ENCODE assay signal across 20 cellular contexts in genomic region chr7:99595111-99595745, GRCh38. TPM values are rescaled to one million over a fixed set of nuclear protein-coding genes. Genes with fewer than 3 reads are reported as not detected.
DNase-seq lines count a peak whose midpoint lies in the region; ATAC-seq and TF ChIP-seq lines count a peak whose summit lies in the region.
"Had no signal": no experiment of that assay in that cellular context is flagged by ENCODE, and none has a peak within 500 bp of the region (broad histone marks: within the 10 kb centered on the region; RNA-seq: fewer than 3 reads in every experiment).

No MANE protein-coding gene starts in this region.

- H3K4me1 ChIP-seq in PC-3 (ENCODE audit: insufficient read depth, low read length): no peaks in the 10 kb centered on the region
- no peaks in the 10 kb centered on the region for H3K4me1 ChIP-seq in naive thymus-derived CD4-positive, alpha-beta T cell (ENCODE audit: control insufficient read depth in 2 of 2, insufficient read depth in 2 of 2, low read length in 2 of 2)
- H3K4me1 ChIP-seq: BE2C, SJSA1 had no signal

- DNase-seq in activated naive CD8-positive, alpha-beta T cell treated with anti-CD3 and anti-CD28 coated beads, Interleukin-2, amount 10 ng/mL, durations not matched to agents 7 days and 5 days: no peak
- no peak for DNase-seq in activated naive CD8-positive, alpha-beta T cell treated with anti-CD3 and anti-CD28 coated beads for 36 hours
- DNase-seq in PC-3 (no peak), head of caudate nucleus (no peak), endothelial cell (ENCODE audit: low spot score) (no peak)
- DNase-seq in naive thymus-derived CD4-positive, alpha-beta T cell: no peak
- DNase-seq: BE2C; CD8-positive, alpha-beta T cell; DMS79; IMR-90; MV-4-11; NCI-H1417; NCI-H187 treated with DMSO at 0.1 percent for 48 hours; NCI-H345; NK-92 treated with Interleukin-12 subunit alpha and Interleukin-12 subunit beta, amount 100 ng/mL, for 24 hours had no signal

- no peaks in the 10 kb centered on the region for H3K9me3 ChIP-seq in PC-3 (ENCODE audit: low read length)
- H3K9me3 ChIP-seq in naive thymus-derived CD4-positive, alpha-beta T cell (ENCODE audit: control insufficient read depth in 2 of 3, low read length in 3 of 3): no peaks in the 10 kb centered on the region
- H3K9me3 ChIP-seq: BE2C, SJSA1 had no signal

- H3K36me3 ChIP-seq in PC-3 (ENCODE audit: low read depth, low read length): no peaks in the 10 kb centered on the region
- H3K36me3 ChIP-seq in naive thymus-derived CD4-positive, alpha-beta T cell (ENCODE audit: control insufficient read depth in 2 of 3, insufficient read depth in 3 of 3, low read length in 3 of 3): no peaks in the 10 kb centered on the region
- H3K36me3 ChIP-seq: BE2C, SJSA1 had no signal

- no peak overlapping the region for H2AFZ ChIP-seq in PC-3 (ENCODE audit: low read length)

- H3K79me2 ChIP-seq in PC-3 (ENCODE audit: low read length): no peaks in the 10 kb centered on the region

- no peaks in the 10 kb centered on the region for H3F3A ChIP-seq in PC-3 (ENCODE audit: low read length, unreplicated experiment)

- CTCF ChIA-PET in PC-3 (lab: Charles Lee): no interaction called here
- CTCF ChIA-PET in naive thymus-derived CD4-positive, alpha-beta T cell (lab: Charles Lee): no interaction called here

- H3K9me2 ChIP-seq in PC-3 (replicated peaks; ENCODE audit: low read length): no peaks in the 10 kb centered on the region

- no peak overlapping the region for H3K4me3 ChIP-seq in PC-3 (ENCODE audit: low read length)
- H3K4me3 ChIP-seq in naive thymus-derived CD4-positive, alpha-beta T cell (ENCODE audit: low read length): no peak overlapping the region
- H3K4me3 ChIP-seq: SJSA1 had no signal

- no peaks in the 10 kb centered on the region for H3K27me3 Mint-ChIP-seq in activated naive CD8-positive, alpha-beta T cell treated with anti-CD3 and anti-CD28 coated beads, Interleukin-2, amount 10 ng/mL, durations not matched to agents 7 days and 5 days
- H3K27me3 Mint-ChIP-seq in activated naive CD8-positive, alpha-beta T cell treated with anti-CD3 and anti-CD28 coated beads for 36 hours: no peaks in the 10 kb centered on the region
- H3K27me3 Mint-ChIP-seq in naive thymus-derived CD4-positive, alpha-beta T cell: no peaks in the 10 kb centered on the region
- no peaks in the 10 kb centered on the region for H3K27me3 Mint-ChIP-seq in endothelial cell (ENCODE audit: unreplicated experiment)

- TF ChIP-seq CTCF in PC-3 (conservative IDR thresholded peaks at IDR 0.05; ENCODE audit: low read depth, low read length) (no peak), endothelial cell (IDR thresholded peaks at IDR 0.05; ENCODE audit: unreplicated experiment) (no peak)

- peaks cover 28% of the 10 kb centered on the region for H3K27me3 ChIP-seq in PC-3 (ENCODE audit: low read length)
- no peaks in the 10 kb centered on the region for H3K27me3 ChIP-seq in naive thymus-derived CD4-positive, alpha-beta T cell (ENCODE audit: control insufficient read depth in 2 of 2, insufficient read depth in 2 of 2, low read length in 2 of 2)
- H3K27me3 ChIP-seq: SJSA1 had no signal

- H3K27ac ChIP-seq in PC-3 (ENCODE audit: low read length): no peak overlapping the region
- no peak overlapping the region for H3K27ac ChIP-seq in naive thymus-derived CD4-positive, alpha-beta T cell (ENCODE audit: low read depth, low read length)
- H3K27ac ChIP-seq: SJSA1 had no signal

- no peaks in the 10 kb centered on the region for H4K20me1 ChIP-seq in PC-3 (ENCODE audit: low read length)

- ATAC-seq in activated naive CD8-positive, alpha-beta T cell treated with anti-CD3 and anti-CD28 coated beads, Interleukin-2, amount 10 ng/mL, durations not matched to agents 7 days and 5 days (ENCODE audit: low read depth): peak; percentile 38
- ATAC-seq in PC-3 (peak; percentile 27), GM19395 (IDR thresholded peaks at IDR 0.05; ENCODE audit: unreplicated experiment) (no peak)
- peak; percentile 26 for ATAC-seq in naive thymus-derived CD4-positive, alpha-beta T cell
- ATAC-seq: CD8-positive, alpha-beta T cell; HCT116 had no signal

- no peaks in the 10 kb centered on the region for H3K4me1 Mint-ChIP-seq in activated naive CD8-positive, alpha-beta T cell treated with anti-CD3 and anti-CD28 coated beads, Interleukin-2, amount 10 ng/mL, durations not matched to agents 7 days and 5 days
- H3K4me1 Mint-ChIP-seq in activated naive CD8-positive, alpha-beta T cell treated with anti-CD3 and anti-CD28 coated beads for 36 hours: no peaks in the 10 kb centered on the region
- no peaks in the 10 kb centered on the region for H3K4me1 Mint-ChIP-seq in naive thymus-derived CD4-positive, alpha-beta T cell
- H3K4me1 Mint-ChIP-seq in endothelial cell (ENCODE audit: unreplicated experiment): no peaks in the 10 kb centered on the region

- intact Hi-C loops in PC-3 (cut with micrococcal nuclease) (no loop called here), head of caudate nucleus (cut with DNase I) (no loop called here)
- intact Hi-C loops in naive thymus-derived CD4-positive, alpha-beta T cell (cut with micrococcal nuclease): no loop called here

- H3K9ac ChIP-seq in PC-3 (ENCODE audit: low read length): no peak overlapping the region

- H3K4me2 ChIP-seq in PC-3 (ENCODE audit: low read length): no peak overlapping the region

- BruUV-seq in PC-3 (replicated peaks; lab: Mats Ljungman, UMichigan): no TSS peak

- H3K9me3 Mint-ChIP-seq in activated naive CD8-positive, alpha-beta T cell treated with anti-CD3 and anti-CD28 coated beads, Interleukin-2, amount 10 ng/mL, durations not matched to agents 7 days and 5 days: no peaks in the 10 kb centered on the region
- H3K9me3 Mint-ChIP-seq in activated naive CD8-positive, alpha-beta T cell treated with anti-CD3 and anti-CD28 coated beads for 36 hours: no peaks in the 10 kb centered on the region
- H3K9me3 Mint-ChIP-seq in naive thymus-derived CD4-positive, alpha-beta T cell: no peaks in the 10 kb centered on the region
- H3K9me3 Mint-ChIP-seq in endothelial cell (ENCODE audit: unreplicated experiment): no peaks in the 10 kb centered on the region
- H3K9me3 Mint-ChIP-seq: CD8-positive, alpha-beta T cell had no signal

- POLR2A ChIA-PET in activated naive CD8-positive, alpha-beta T cell treated with anti-CD3 and anti-CD28 coated beads, Interleukin-2, amount 10 ng/mL, durations not matched to agents 7 days and 5 days (lab: Charles Lee): no interaction called here
- POLR2A ChIA-PET in PC-3 (lab: Charles Lee; ENCODE audit: unreplicated experiment): no interaction called here
- POLR2A ChIA-PET in naive thymus-derived CD4-positive, alpha-beta T cell (lab: Charles Lee): no interaction called here

- H3K4me3 Mint-ChIP-seq in activated naive CD8-positive, alpha-beta T cell treated with anti-CD3 and anti-CD28 coated beads, Interleukin-2, amount 10 ng/mL, durations not matched to agents 7 days and 5 days: no peak overlapping the region
- no peak overlapping the region for H3K4me3 Mint-ChIP-seq in activated naive CD8-positive, alpha-beta T cell treated with anti-CD3 and anti-CD28 coated beads for 36 hours
- H3K4me3 Mint-ChIP-seq in naive thymus-derived CD4-positive, alpha-beta T cell: no peak overlapping the region
- no peak overlapping the region for H3K4me3 Mint-ChIP-seq in endothelial cell (ENCODE audit: unreplicated experiment)
- H3K4me3 Mint-ChIP-seq: CD8-positive, alpha-beta T cell had no signal

- H3K36me3 Mint-ChIP-seq in activated naive CD8-positive, alpha-beta T cell treated with anti-CD3 and anti-CD28 coated beads, Interleukin-2, amount 10 ng/mL, durations not matched to agents 7 days and 5 days: no peaks in the 10 kb centered on the region
- no peaks in the 10 kb centered on the region for H3K36me3 Mint-ChIP-seq in activated naive CD8-positive, alpha-beta T cell treated with anti-CD3 and anti-CD28 coated beads for 36 hours
- H3K36me3 Mint-ChIP-seq in naive thymus-derived CD4-positive, alpha-beta T cell: no peaks in the 10 kb centered on the region
- H3K36me3 Mint-ChIP-seq in endothelial cell (ENCODE audit: low read depth, unreplicated experiment): no peaks in the 10 kb centered on the region
- H3K36me3 Mint-ChIP-seq: CD8-positive, alpha-beta T cell had no signal

- no peak overlapping the region for H3K27ac Mint-ChIP-seq in activated naive CD8-positive, alpha-beta T cell treated with anti-CD3 and anti-CD28 coated beads, Interleukin-2, amount 10 ng/mL, durations not matched to agents 7 days and 5 days
- H3K27ac Mint-ChIP-seq in activated naive CD8-positive, alpha-beta T cell treated with anti-CD3 and anti-CD28 coated beads for 36 hours: no peak overlapping the region
- H3K27ac Mint-ChIP-seq in naive thymus-derived CD4-positive, alpha-beta T cell: no peak overlapping the region
- H3K27ac Mint-ChIP-seq in endothelial cell (ENCODE audit: unreplicated experiment): no peak overlapping the region
- H3K27ac Mint-ChIP-seq: CD8-positive, alpha-beta T cell had no signal

RNA-seq across cellular contexts. Expression of gene TMEM225B, which starts 2.8 kb away (rescaled TPM):
- total RNA-seq in activated naive CD8-positive, alpha-beta T cell treated with anti-CD3 and anti-CD28 coated beads, Interleukin-2, amount 10 ng/mL, durations not matched to agents 7 days and 5 days: 1 to 10 TPM; 1.2 to 2.3 TPM
- under 1 TPM; 0.42 to 0.70 TPM for total RNA-seq in activated naive CD8-positive, alpha-beta T cell treated with anti-CD3 and anti-CD28 coated beads for 36 hours
- total RNA-seq in PC-3 (2014; rRNA removed) (not detected in 2 replicates), endothelial cell (ENCODE audit: unreplicated experiment) (0.46 TPM)
- total RNA-seq in naive thymus-derived CD4-positive, alpha-beta T cell: 1 to 10 TPM in 1 of 5 experiments, under 1 TPM in 3, not detected in 1; 0.80 to 1.9 (median 0.90) TPM
- polyA plus RNA-seq in naive thymus-derived CD4-positive, alpha-beta T cell: 1 to 10 TPM in 1 of 2 donors, under 1 TPM in 1; 0.44 to 2.5 TPM
- total RNA-seq: HT1080, LHCN-M2 had no signal

RNA-seq across cellular contexts. Expression of gene ZSCAN25, which starts 21.5 kb away (rescaled TPM):
- total RNA-seq in activated naive CD8-positive, alpha-beta T cell treated with anti-CD3 and anti-CD28 coated beads, Interleukin-2, amount 10 ng/mL, durations not matched to agents 7 days and 5 days: 10 to 100 TPM; 35.5 to 42.5 TPM
- 10 to 100 TPM; 29.7 to 30.1 TPM for total RNA-seq in activated naive CD8-positive, alpha-beta T cell treated with anti-CD3 and anti-CD28 coated beads for 36 hours
- total RNA-seq in PC-3 (2014; rRNA removed) (13.9 and 18.9 TPM in 2 replicates), endothelial cell (ENCODE audit: unreplicated experiment) (23.8 TPM)
- total RNA-seq in naive thymus-derived CD4-positive, alpha-beta T cell: 10 to 100 TPM; 33.9 to 51.6 (median 43.8) TPM
- polyA plus RNA-seq in naive thymus-derived CD4-positive, alpha-beta T cell: 10 to 100 TPM; 15.5 to 20.6 TPM

RNA-seq across cellular contexts. Expression of gene ZNF655, which starts 36.8 kb away (rescaled TPM):
- 100 to 1,000 TPM; 133 to 134 TPM for total RNA-seq in activated naive CD8-positive, alpha-beta T cell treated with anti-CD3 and anti-CD28 coated beads, Interleukin-2, amount 10 ng/mL, durations not matched to agents 7 days and 5 days
- 10 to 100 TPM; 57.5 to 58.9 TPM for total RNA-seq in activated naive CD8-positive, alpha-beta T cell treated with anti-CD3 and anti-CD28 coated beads for 36 hours
- total RNA-seq in PC-3 (2014; rRNA removed): not detected in 2 replicates
- total RNA-seq in naive thymus-derived CD4-positive, alpha-beta T cell: 100 to 1,000 TPM; 110 to 165 (median 157) TPM
- 10 to 100 TPM; 65.8 to 81.7 TPM for polyA plus RNA-seq in naive thymus-derived CD4-positive, alpha-beta T cell
- 36.3 TPM for total RNA-seq in endothelial cell (ENCODE audit: unreplicated experiment)

RNA-seq across cellular contexts. Expression of gene FAM200A, which starts 43.3 kb away (rescaled TPM):
- 1 to 10 TPM; 6.9 to 7.3 TPM for total RNA-seq in activated naive CD8-positive, alpha-beta T cell treated with anti-CD3 and anti-CD28 coated beads, Interleukin-2, amount 10 ng/mL, durations not matched to agents 7 days and 5 days
- total RNA-seq in activated naive CD8-positive, alpha-beta T cell treated with anti-CD3 and anti-CD28 coated beads for 36 hours: 1 to 10 TPM; 5.6 to 6.0 TPM
- total RNA-seq in PC-3 (2014; rRNA removed) (2.2 and 3.8 TPM in 2 replicates), endothelial cell (ENCODE audit: unreplicated experiment) (6.8 TPM)
- total RNA-seq in naive thymus-derived CD4-positive, alpha-beta T cell: 10 to 100 TPM in 2 of 5 experiments, 1 to 10 TPM in 3; 1.9 to 13.6 (median 5.0) TPM
- polyA plus RNA-seq in naive thymus-derived CD4-positive, alpha-beta T cell: 1 to 10 TPM; 5.9 to 7.6 TPM

Comparison
In these comparisons a context has a peak if more than half of its experiments do, and no peak if none do; other contexts are left out.
1. RNA of gene ZNF655, which starts 36.8 kb away (total RNA-seq): 110 to 165 TPM in naive thymus-derived CD4-positive, alpha-beta T cell, 133 to 134 TPM in activated naive CD8-positive, alpha-beta T cell treated with anti-CD3 and anti-CD28 coated beads, Interleukin-2, amount 10 ng/mL, durations not matched to agents 7 days and 5 days, 57.5 to 58.9 TPM in activated naive CD8-positive, alpha-beta T cell treated with anti-CD3 and anti-CD28 coated beads for 36 hours and 36.3 TPM in endothelial cell (single experiment); not detected in PC-3; every median in the first group is over 10 times any median in the second.